Comparison of ENCODE assay signal across 22 cellular contexts in the genomic region with DNA sequence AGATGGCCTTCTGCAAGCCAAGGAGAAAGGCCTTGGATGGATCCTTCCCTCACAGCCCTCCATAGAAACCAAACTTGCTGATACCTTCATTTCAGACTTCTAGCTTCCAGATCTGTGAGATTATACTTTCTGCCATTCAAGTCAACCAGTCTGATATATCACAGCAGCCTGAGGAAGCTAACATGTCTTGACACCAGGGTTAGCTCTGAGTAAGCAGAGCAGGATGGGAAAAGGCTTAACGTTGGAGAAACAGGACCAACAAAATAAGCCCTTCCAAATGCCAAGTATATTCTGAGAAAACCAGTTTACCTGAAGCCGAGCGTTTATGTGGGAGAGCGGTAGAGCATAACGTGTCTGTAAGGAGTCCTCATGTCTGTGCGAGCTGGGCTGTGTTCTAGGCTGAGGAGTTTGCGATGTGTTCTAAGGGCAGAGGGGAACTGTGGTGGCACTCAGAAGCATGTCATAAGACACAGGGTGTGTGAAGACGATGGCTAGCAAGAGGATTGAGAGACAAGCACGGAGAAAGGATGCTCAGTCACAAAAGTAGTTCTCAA.
DNase-seq lines count a peak whose midpoint lies in the region; ATAC-seq and TF ChIP-seq lines count a peak whose summit lies in the region.
"Had no signal": no experiment of that assay in that cellular context is flagged by ENCODE, and none has a peak within 500 bp of the region (broad histone marks: within the 10 kb centered on the region; RNA-seq: fewer than 3 reads in every experiment).

No MANE protein-coding gene starts in this region.

- DNase-seq in MCF 10A (ENCODE audit: unreplicated experiment), result no peak
- no peak for DNase-seq in mammary epithelial cell
- no peak for DNase-seq in central memory CD8-positive, alpha-beta T cell (ENCODE audit: low spot score in 2 of 2)
- DNase-seq in mesenchymal stem cell, result no peak
- no peak for DNase-seq in stimulated activated naive B cell treated with anti-CD40 and anti-IgM and Interleukin-4, amounts not matched to agents 10 μg/mL and 1 μg/mL and 100 μg/mL, for 72 hours
- DNase-seq: DMS153, DND-41, GOT3, HCEC 1CT, KBM-7, MM.1S, NCI-H2029 treated with DMSO at 0.1 percent for 48 hours, NCI-H446 treated with DMSO at 0.1 percent for 48 hours, NCI-H526, Right ventricle myocardium superior, RPMI8226 had no signal

- H2BK120ac ChIP-seq in mesenchymal stem cell (ENCODE audit: low read depth, low read length), result no peak overlapping the region

- no peaks in the 10 kb centered on the region for H3K27me3 Mint-ChIP-seq in MCF 10A (ENCODE audit: insufficient read depth, unreplicated experiment)
- H3K27me3 Mint-ChIP-seq in central memory CD8-positive, alpha-beta T cell, result no peaks in the 10 kb centered on the region
- H3K27me3 Mint-ChIP-seq in stimulated activated naive B cell treated with anti-CD40 and anti-IgM and Interleukin-4, amounts not matched to agents 10 μg/mL and 1 μg/mL and 100 μg/mL, for 72 hours, result no peaks in the 10 kb centered on the region
- H3K27me3 Mint-ChIP-seq: B cell had no signal

- H3K79me1 ChIP-seq in mesenchymal stem cell (replicated peaks; ENCODE audit: low read length, poor library complexity, severe bottlenecking), result no peaks in the 10 kb centered on the region

- H2AFZ ChIP-seq in mammary epithelial cell (ENCODE audit: low read depth, low read length) (no peak overlapping the region), mesenchymal stem cell (ENCODE audit: low read depth, low read length) (no peak overlapping the region)

- H3K4me3 ChIP-seq in mammary epithelial cell (replicated peaks in 1 of 3; ENCODE audit: insufficient read depth in 1 of 3, low read depth in 2 of 3, low read length in 3 of 3) (no peak overlapping the region), mesenchymal stem cell (ENCODE audit: insufficient read depth in 1 of 2, low read depth in 1 of 2, low read length in 2 of 2) (no peak overlapping the region)
- H3K4me3 ChIP-seq: SJSA1 had no signal

- H3K27me3 ChIP-seq in mammary epithelial cell (ENCODE audit: insufficient read depth, low read length) (no peaks in the 10 kb centered on the region), mesenchymal stem cell (ENCODE audit: control insufficient read depth in 1 of 2, insufficient read depth in 1 of 2, low read length in 2 of 2) (no peaks in the 10 kb centered on the region)
- H3K27me3 ChIP-seq: SJSA1 had no signal

- H3K14ac ChIP-seq in mesenchymal stem cell (ENCODE audit: low read length in 2 of 2), result no peak overlapping the region

- H3K27ac ChIP-seq in mammary epithelial cell (ENCODE audit: insufficient read depth, low read depth, low read length), result no peak overlapping the region
- no peak overlapping the region for H3K27ac ChIP-seq in mesenchymal stem cell (ENCODE audit: low read length, poor library complexity, severe bottlenecking)
- H3K27ac ChIP-seq: SJSA1 had no signal

- no peaks in the 10 kb centered on the region for H3K9me3 ChIP-seq in mammary epithelial cell (replicated peaks; ENCODE audit: insufficient read depth, low read length)
- H3K9me3 ChIP-seq in mesenchymal stem cell (ENCODE audit: control insufficient read depth, low read length), result no peaks in the 10 kb centered on the region
- H3K9me3 ChIP-seq: SJSA1 had no signal

- H2BK12ac ChIP-seq in mesenchymal stem cell (ENCODE audit: low read length in 2 of 2), result peak overlapping the region in 1 of 2 experiments; percentile 88

- peak overlapping the region; percentile 70 for H4K91ac ChIP-seq in mesenchymal stem cell (ENCODE audit: low read length)

- H3K27ac Mint-ChIP-seq in MCF 10A (ENCODE audit: low read depth, unreplicated experiment), result peak overlapping the region; percentile 75
- peak overlapping the region; percentile 17 for H3K27ac Mint-ChIP-seq in central memory CD8-positive, alpha-beta T cell (ENCODE audit: low read depth)
- H3K27ac Mint-ChIP-seq in stimulated activated naive B cell treated with anti-CD40 and anti-IgM and Interleukin-4, amounts not matched to agents 10 μg/mL and 1 μg/mL and 100 μg/mL, for 72 hours, result peak overlapping the region; percentile 11
- H3K27ac Mint-ChIP-seq: B cell had no signal

- no peak overlapping the region for H3K23ac ChIP-seq in mesenchymal stem cell (ENCODE audit: low read length in 2 of 2)

- dilution Hi-C loops in mammary epithelial cell (cut with HindIII; ENCODE audit: low sequenced_read_pairs), result no loop called here

- H3K9ac ChIP-seq in mammary epithelial cell (ENCODE audit: insufficient read depth, low read length), result no peak overlapping the region
- H3K9ac ChIP-seq in mesenchymal stem cell (ENCODE audit: low read length), result no peak overlapping the region

- no peaks in the 10 kb centered on the region for H4K20me1 ChIP-seq in mammary epithelial cell (ENCODE audit: insufficient read depth, low read length)

- H3K36me3 ChIP-seq in mammary epithelial cell (ENCODE audit: insufficient read depth, low read length), result no peaks in the 10 kb centered on the region
- no peaks in the 10 kb centered on the region for H3K36me3 ChIP-seq in mesenchymal stem cell (ENCODE audit: control insufficient read depth in 1 of 2, insufficient read depth in 2 of 2, low read depth in 1 of 2, low read length in 2 of 2)
- H3K36me3 ChIP-seq: SJSA1 had no signal

- H2BK15ac ChIP-seq in mesenchymal stem cell (ENCODE audit: low read depth, poor library complexity, severe bottlenecking), result peak overlapping the region; percentile 90

- peaks cover 35% of the 10 kb centered on the region for H3K4me1 Mint-ChIP-seq in MCF 10A (ENCODE audit: insufficient read depth, unreplicated experiment)
- peaks cover 23% of the 10 kb centered on the region for H3K4me1 Mint-ChIP-seq in central memory CD8-positive, alpha-beta T cell
- H3K4me1 Mint-ChIP-seq in stimulated activated naive B cell treated with anti-CD40 and anti-IgM and Interleukin-4, amounts not matched to agents 10 μg/mL and 1 μg/mL and 100 μg/mL, for 72 hours, result peaks cover 26 to 51% of the 10 kb centered on the region in 2 donors

- no peak overlapping the region for H2AK5ac ChIP-seq in mesenchymal stem cell (ENCODE audit: low read length, severe bottlenecking)

- no peak overlapping the region for H3K4me3 Mint-ChIP-seq in MCF 10A (ENCODE audit: unreplicated experiment)
- H3K4me3 Mint-ChIP-seq in central memory CD8-positive, alpha-beta T cell, result no peak overlapping the region
- no peak overlapping the region for H3K4me3 Mint-ChIP-seq in stimulated activated naive B cell treated with anti-CD40 and anti-IgM and Interleukin-4, amounts not matched to agents 10 μg/mL and 1 μg/mL and 100 μg/mL, for 72 hours
- H3K4me3 Mint-ChIP-seq: B cell, CD14-positive monocyte had no signal

- BruUV-seq in MCF 10A (replicated peaks; lab: Mats Ljungman, UMichigan) (no TSS peak), mammary epithelial cell (replicated peaks; lab: Mats Ljungman, UMichigan) (no TSS peak)

- no peak for ATAC-seq in central memory CD8-positive, alpha-beta T cell (replicated peaks; ENCODE audit: extremely low read depth, poor library complexity, severe bottlenecking)
- ATAC-seq in stimulated activated naive B cell treated with anti-CD40 and anti-IgM and Interleukin-4, amounts not matched to agents 10 μg/mL and 1 μg/mL and 100 μg/mL, for 72 hours (replicated peaks), result no peak
- ATAC-seq in GM21381 (IDR thresholded peaks at IDR 0.05; ENCODE audit: unreplicated experiment) (no peak), HG03378 (IDR thresholded peaks at IDR 0.05; ENCODE audit: unreplicated experiment) (no peak), HG02870 (IDR thresholded peaks at IDR 0.05; ENCODE audit: unreplicated experiment) (no peak)

- H3K4me2 ChIP-seq in mammary epithelial cell (ENCODE audit: insufficient read depth, low read depth, low read length) (no peak overlapping the region), mesenchymal stem cell (ENCODE audit: low read length, poor library complexity, severe bottlenecking) (no peak overlapping the region)

- intact Hi-C loops in MCF 10A (cut with micrococcal nuclease) (no loop called here), mammary epithelial cell (cut with micrococcal nuclease) (no loop called here)

- H4K8ac ChIP-seq in mesenchymal stem cell (ENCODE audit: low read length), result no peak overlapping the region

- H3K4me1 ChIP-seq in mammary epithelial cell (ENCODE audit: insufficient read depth, low read length) (peaks cover 25% of the 10 kb centered on the region), mesenchymal stem cell (ENCODE audit: control insufficient read depth, insufficient read depth, low read depth, low read length) (peaks cover 7% of the 10 kb centered on the region)

- no peak overlapping the region for H2BK5ac ChIP-seq in mesenchymal stem cell (ENCODE audit: low read depth, low read length, poor library complexity, severe bottlenecking)

- no peaks in the 10 kb centered on the region for H3K79me2 ChIP-seq in mammary epithelial cell (ENCODE audit: insufficient read depth, low read length)

- in situ Hi-C loops in mammary epithelial cell (cut with MboI; ENCODE audit: low sequenced_read_pairs in 2 of 2), result no loop called here

- POLR2A ChIA-PET in MCF 10A (lab: Yijun Ruan, JAX), result interaction anchor here (0.7 to 1.0 kb wide), 3 partner anchors 9 to 46 kb away, joined by 3 read pairs; no protein-coding TSS in a partner anchor

- H3K4ac ChIP-seq in mesenchymal stem cell (ENCODE audit: low read depth in 1 of 2, low read length in 2 of 2), result peak overlapping the region; percentile 42 to 46

- no peaks in the 10 kb centered on the region for H3K36me3 Mint-ChIP-seq in MCF 10A (ENCODE audit: insufficient read depth, unreplicated experiment)
- no peaks in the 10 kb centered on the region for H3K36me3 Mint-ChIP-seq in central memory CD8-positive, alpha-beta T cell (ENCODE audit: insufficient read depth)
- no peaks in the 10 kb centered on the region for H3K36me3 Mint-ChIP-seq in stimulated activated naive B cell treated with anti-CD40 and anti-IgM and Interleukin-4, amounts not matched to agents 10 μg/mL and 1 μg/mL and 100 μg/mL, for 72 hours
- H3K36me3 Mint-ChIP-seq: CD14-positive monocyte had no signal

- 98% methylated on average over 9 of the region's 9 CpGs for WGBS in mammary epithelial cell (ENCODE audit: low coverage, missing lambda C conversion rate)
- whole genome bisulfite sequencing in mesenchymal stem cell, result 94% methylated on average over 9 of the region's 9 CpGs

- CTCF ChIA-PET in MCF 10A (lab: Yijun Ruan, JAX) (interaction anchor here (0.6 kb wide), 2 partner anchors 24 to 45 kb away, joined by 3 read pairs; no protein-coding TSS in a partner anchor), mammary epithelial cell (lab: Charles Lee; ENCODE audit: low non-redundant PET) (no interaction called here)

- TF ChIP-seq CTCF in MCF 10A (IDR thresholded peaks at IDR 0.05; ENCODE audit: unreplicated experiment) (no peak), mammary epithelial cell (conservative IDR thresholded peaks at IDR 0.05 in 1 of 2, IDR thresholded peaks at IDR 0.05 in 1 of 2; ENCODE audit: extremely low read depth in 1 of 2, insufficient read depth in 1 of 2, low read depth in 1 of 2, low read length in 2 of 2) (no peak)

- H3K18ac ChIP-seq in mesenchymal stem cell (ENCODE audit: low read depth in 1 of 2, low read length in 2 of 2), result peak overlapping the region; percentile 13 to 41

- H3K9me3 Mint-ChIP-seq in MCF 10A (ENCODE audit: unreplicated experiment), result no peaks in the 10 kb centered on the region
- no peaks in the 10 kb centered on the region for H3K9me3 Mint-ChIP-seq in central memory CD8-positive, alpha-beta T cell
- H3K9me3 Mint-ChIP-seq in stimulated activated naive B cell treated with anti-CD40 and anti-IgM and Interleukin-4, amounts not matched to agents 10 μg/mL and 1 μg/mL and 100 μg/mL, for 72 hours, result no peaks in the 10 kb centered on the region
- H3K9me3 Mint-ChIP-seq: CD14-positive monocyte had no signal

Comparison
In these comparisons a context has a peak if more than half of its experiments do, and no peak if none do; other contexts are left out.
1. H3K27ac Mint-ChIP-seq: peak in every context shown above with its lines; median percentile 75 in MCF 10A; 17 in central memory CD8-positive, alpha-beta T cell; 11 in stimulated activated naive B cell treated with anti-CD40 and anti-IgM and Interleukin-4, amounts not matched to agents 10 μg/mL and 1 μg/mL and 100 μg/mL, for 72 hours.